Comparison of ENCODE assay signal across 18 cellular contexts in genomic region chr1:22281521-22282241, GRCh38.
DNase-seq lines count a peak whose midpoint lies in the region; ATAC-seq, FAIRE-seq and TF ChIP-seq lines count a peak whose summit lies in the region.
"Had no signal": no experiment of that assay in that cellular context is flagged by ENCODE, and none has a peak within 500 bp of the region (broad histone marks: within the 10 kb centered on the region; RNA-seq: fewer than 3 reads in every experiment).

No MANE protein-coding gene starts in this region.

- H3K4me1 ChIP-seq in kidney (ENCODE audit: control insufficient read depth in 1 of 2, insufficient read depth in 1 of 2, low read depth in 1 of 2, low read length in 2 of 2), result no peaks in the 10 kb centered on the region
- H3K4me1 ChIP-seq in trophoblast cell (ENCODE audit: control insufficient read depth in 1 of 2, insufficient read depth in 2 of 2, low read length in 2 of 2), result peaks cover 9 to 16% of the 10 kb centered on the region in 2 experiments

- H3K27me3 ChIP-seq in trophoblast cell (ENCODE audit: insufficient read depth, low read length), result no peaks in the 10 kb centered on the region

- H3K27ac ChIP-seq in kidney (ENCODE audit: low read depth in 2 of 2, low read length in 2 of 2) (no peak overlapping the region), trophoblast cell (ENCODE audit: low read depth, low read length) (no peak overlapping the region)
- H3K27ac ChIP-seq: 22Rv1, C4-2B had no signal

- H3K14ac ChIP-seq in trophoblast cell (ENCODE audit: low read length), result no peak overlapping the region

- no peak overlapping the region for H2AK5ac ChIP-seq in trophoblast cell (ENCODE audit: low read length)

- H3K36me3 Mint-ChIP-seq in activated naive CD4-positive, alpha-beta T cell treated with anti-CD3 and anti-CD28 coated beads, Interleukin-2, amount 10 ng/mL, durations not matched to agents 7 days and 5 days, result no peaks in the 10 kb centered on the region
- no peaks in the 10 kb centered on the region for H3K36me3 Mint-ChIP-seq in activated T-cell treated with anti-CD3 and anti-CD28 coated beads, Interleukin-2, amount 50 U/mL, for 72 hours (ENCODE audit: insufficient read depth in 2 of 2)
- no peaks in the 10 kb centered on the region for H3K36me3 Mint-ChIP-seq in HFFc6 (ENCODE audit: low read depth)

- H4K8ac ChIP-seq in trophoblast cell (ENCODE audit: low read depth, low read length), result no peak overlapping the region

- DNase-seq in activated naive CD4-positive, alpha-beta T cell treated with anti-CD3 and anti-CD28 coated beads, Interleukin-2, amount 10 ng/mL, durations not matched to agents 7 days and 5 days, result peak; percentile 7
- DNase-seq in activated naive CD4-positive, alpha-beta T cell treated with Interleukin-2 at 50 U/mL for 16 hours, result no peak
- DNase-seq in kidney, result peak; percentile 32
- DNase-seq in trophoblast cell, result no peak
- DNase-seq in activated CD4-positive, alpha-beta T cell treated with anti-CD3 and anti-CD28 coated beads, Interleukin-2, amount 50 U/mL, for 4 hours, result no peak
- DNase-seq in NK-92 (lab: John Stamatoyannopoulos, UW; ENCODE audit: unreplicated experiment), result no peak
- no peak for DNase-seq in activated T-cell treated with anti-CD3 and anti-CD28 coated beads, Interleukin-2, amount 50 U/mL, for 72 hours
- no peak for DNase-seq in HFFc6
- DNase-seq: AML-193, DMS79 treated with DMSO at 0.1 percent for 48 hours, NCI-H1417 treated with DMSO at 0.1 percent for 48 hours, NCI-H1930, NCI-H345, NCI-H524 treated with DMSO at 0.1 percent for 48 hours had no signal

- intact Hi-C loops in kidney (cut with DNase I), result no loop called here

- H2BK12ac ChIP-seq in trophoblast cell (ENCODE audit: low read length), result peak overlapping the region; percentile 0

- ATAC-seq in activated T-cell treated with anti-CD3 and anti-CD28 coated beads, Interleukin-2, amount 50 U/mL, for 72 hours (replicated peaks in 1 of 2), result no peak
- ATAC-seq: Panc1 had no signal

- H3K36me3 ChIP-seq in kidney (ENCODE audit: control insufficient read depth in 1 of 2, insufficient read depth in 2 of 2, low read length in 2 of 2) (no peaks in the 10 kb centered on the region), trophoblast cell (ENCODE audit: control insufficient read depth in 1 of 2, insufficient read depth in 2 of 2, low read length in 2 of 2) (no peaks in the 10 kb centered on the region)

- no peak overlapping the region for H4K12ac ChIP-seq in trophoblast cell (ENCODE audit: low read depth, low read length)

- no peak overlapping the region for H2AFZ ChIP-seq in trophoblast cell (ENCODE audit: insufficient read depth, low read length, poor library complexity)

- CTCF ChIA-PET in activated naive CD4-positive, alpha-beta T cell treated with anti-CD3 and anti-CD28 coated beads, Interleukin-2, amount 10 ng/mL, durations not matched to agents 7 days and 5 days (lab: Charles Lee), result no interaction called here

- no peak for TF ChIP-seq CTCF in kidney (IDR thresholded peaks at IDR 0.05; ENCODE audit: borderline replicate concordance, extremely low read depth, insufficient read depth)
- no peak for TF ChIP-seq CTCF in HFFc6 (IDR thresholded peaks at IDR 0.05)

- H3K4me1 Mint-ChIP-seq in activated naive CD4-positive, alpha-beta T cell treated with anti-CD3 and anti-CD28 coated beads, Interleukin-2, amount 10 ng/mL, durations not matched to agents 7 days and 5 days, result no peaks in the 10 kb centered on the region
- no peaks in the 10 kb centered on the region for H3K4me1 Mint-ChIP-seq in activated T-cell treated with anti-CD3 and anti-CD28 coated beads, Interleukin-2, amount 50 U/mL, for 72 hours (ENCODE audit: low read depth)
- no peaks in the 10 kb centered on the region for H3K4me1 Mint-ChIP-seq in HFFc6 (ENCODE audit: low read depth)

- no peak overlapping the region for H4K91ac ChIP-seq in trophoblast cell (ENCODE audit: low read depth, low read length)

- no peaks in the 10 kb centered on the region for H3K79me2 ChIP-seq in trophoblast cell (ENCODE audit: control insufficient read depth, insufficient read depth, low read length, poor library complexity)

- no peak overlapping the region for H2BK120ac ChIP-seq in trophoblast cell (ENCODE audit: insufficient read depth, low read length, poor library complexity)

- H3K4me3 Mint-ChIP-seq in activated naive CD4-positive, alpha-beta T cell treated with anti-CD3 and anti-CD28 coated beads, Interleukin-2, amount 10 ng/mL, durations not matched to agents 7 days and 5 days, result no peak overlapping the region
- H3K4me3 Mint-ChIP-seq in activated T-cell treated with anti-CD3 and anti-CD28 coated beads, Interleukin-2, amount 50 U/mL, for 72 hours, result no peak overlapping the region
- H3K4me3 Mint-ChIP-seq in HFFc6, result no peak overlapping the region

- FAIRE-seq in kidney (lab: Jason Lieb, UNC), result no peak
- FAIRE-seq: H54 had no signal

- H3K9ac ChIP-seq in kidney (ENCODE audit: low read length in 2 of 2) (no peak overlapping the region), trophoblast cell (ENCODE audit: low read length) (no peak overlapping the region)

- no peak overlapping the region for H3K18ac ChIP-seq in trophoblast cell (ENCODE audit: low read length)

- no peak overlapping the region for H3K23ac ChIP-seq in trophoblast cell (ENCODE audit: low read length)

- H3K27me3 Mint-ChIP-seq in activated naive CD4-positive, alpha-beta T cell treated with anti-CD3 and anti-CD28 coated beads, Interleukin-2, amount 10 ng/mL, durations not matched to agents 7 days and 5 days, result peaks cover 47% of the 10 kb centered on the region
- peaks cover 43% of the 10 kb centered on the region for H3K27me3 Mint-ChIP-seq in activated T-cell treated with anti-CD3 and anti-CD28 coated beads, Interleukin-2, amount 50 U/mL, for 72 hours (ENCODE audit: low read depth)
- peaks cover 43% of the 10 kb centered on the region for H3K27me3 Mint-ChIP-seq in HFFc6 (ENCODE audit: insufficient read depth)

- no CpG with 5 or more reads among the region's 9 CpGs for WGBS in trophoblast cell (ENCODE audit: extremely low coverage, insufficient coverage, insufficient read length)

- peaks cover 7% of the 10 kb centered on the region for H3K79me1 ChIP-seq in trophoblast cell (ENCODE audit: low read length)

- no peak overlapping the region for H2BK5ac ChIP-seq in trophoblast cell (ENCODE audit: low read depth, low read length, poor library complexity)

- no peak overlapping the region for H3K27ac Mint-ChIP-seq in activated naive CD4-positive, alpha-beta T cell treated with anti-CD3 and anti-CD28 coated beads, Interleukin-2, amount 10 ng/mL, durations not matched to agents 7 days and 5 days
- H3K27ac Mint-ChIP-seq in activated T-cell treated with anti-CD3 and anti-CD28 coated beads, Interleukin-2, amount 50 U/mL, for 72 hours, result no peak overlapping the region
- no peak overlapping the region for H3K27ac Mint-ChIP-seq in HFFc6

- no peak overlapping the region for H3K4me3 ChIP-seq in kidney (ENCODE audit: low read length in 2 of 2)
- H3K4me3 ChIP-seq in trophoblast cell (ENCODE audit: low read depth, low read length), result no peak overlapping the region

- no peak overlapping the region for H3K4ac ChIP-seq in trophoblast cell (ENCODE audit: low read depth, low read length)

- no peak overlapping the region for H3K4me2 ChIP-seq in trophoblast cell (ENCODE audit: low read length)

- H3K9me3 ChIP-seq in kidney (ENCODE audit: control insufficient read depth in 1 of 2, low read length in 2 of 2), result no peaks in the 10 kb centered on the region
- H3K9me3 ChIP-seq in trophoblast cell (ENCODE audit: insufficient read depth, low read depth, low read length), result no peaks in the 10 kb centered on the region

- no peaks in the 10 kb centered on the region for H3K9me3 Mint-ChIP-seq in activated naive CD4-positive, alpha-beta T cell treated with anti-CD3 and anti-CD28 coated beads, Interleukin-2, amount 10 ng/mL, durations not matched to agents 7 days and 5 days
- H3K9me3 Mint-ChIP-seq in activated T-cell treated with anti-CD3 and anti-CD28 coated beads, Interleukin-2, amount 50 U/mL, for 72 hours, result no peaks in the 10 kb centered on the region
- H3K9me3 Mint-ChIP-seq in HFFc6, result no peaks in the 10 kb centered on the region; the same call in 1 of the 2 replicates

Comparison
In these comparisons a context has a peak if more than half of its experiments do, and no peak if none do; other contexts are left out.
1. DNase-seq: peak in activated naive CD4-positive, alpha-beta T cell treated with anti-CD3 and anti-CD28 coated beads, Interleukin-2, amount 10 ng/mL, durations not matched to agents 7 days and 5 days (single experiment) and kidney (single experiment); none in activated naive CD4-positive, alpha-beta T cell treated with Interleukin-2 at 50 U/mL for 16 hours (single experiment), trophoblast cell (0 of 2), activated CD4-positive, alpha-beta T cell treated with anti-CD3 and anti-CD28 coated beads, Interleukin-2, amount 50 U/mL, for 4 hours (0 of 2), NK-92 (single experiment), activated T-cell treated with anti-CD3 and anti-CD28 coated beads, Interleukin-2, amount 50 U/mL, for 72 hours (0 of 2) and HFFc6 (single experiment).